In genomic region chr3:111803123-111803593, GRCh38 we compare ENCODE assay signal across 9 cellular contexts. TPM values are rescaled to one million over a fixed set of nuclear protein-coding genes. Genes with fewer than 3 reads are reported as not detected.
A peak's percentile ranks its signal among the peaks of the same experiment; 100 is the strongest.
DNase-seq lines count a peak whose midpoint lies in the region; ATAC-seq, FAIRE-seq and TF ChIP-seq lines count a peak whose summit lies in the region.
"Had no signal": no experiment of that assay in that cellular context is flagged by ENCODE, and none has a peak within 500 bp of the region (broad histone marks: within the 10 kb centered on the region; RNA-seq: fewer than 3 reads in every experiment).

No MANE protein-coding gene starts in this region.

- no peaks in the 10 kb centered on the region for H3K9me1 ChIP-seq in endothelial cell of umbilical vein (replicated peaks; ENCODE audit: control insufficient read depth, extremely low read depth, insufficient read depth, low read length)

- WGBS in mesodermal cell (ENCODE audit: insufficient coverage in 2 of 2), 2 experiments, result 75 to 84% methylated on average over 2 to 4 of the region's 4 CpGs

- H3K4me1 ChIP-seq in endothelial cell of umbilical vein (ENCODE audit: control insufficient read depth, extremely low read depth, insufficient read depth, low read length) (peaks cover 3% of the 10 kb centered on the region), mesodermal cell (ENCODE audit: control insufficient read depth, insufficient read depth, low read length, poor library complexity, severe bottlenecking) (peaks cover 21% of the 10 kb centered on the region), upper lobe of right lung (peaks cover 24% of the 10 kb centered on the region)

- H2AFZ ChIP-seq in endothelial cell of umbilical vein (ENCODE audit: low read depth, low read length), result no peak overlapping the region

- BruUV-seq in endothelial cell of umbilical vein (replicated peaks; lab: Mats Ljungman, UMichigan), result no TSS peak

- no peaks in the 10 kb centered on the region for H4K20me1 ChIP-seq in endothelial cell of umbilical vein (replicated peaks; ENCODE audit: control insufficient read depth, extremely low read depth, insufficient read depth, low read length)

- no peak for TF ChIP-seq CTCF in endothelial cell of umbilical vein (IDR thresholded peaks at IDR 0.05; ENCODE audit: extremely low read depth in 1 of 2, insufficient read depth in 1 of 2, low read depth in 1 of 2, low read length in 2 of 2)
- no peak for TF ChIP-seq CTCF in upper lobe of right lung (IDR thresholded peaks at IDR 0.05)

- no peak overlapping the region for H3K27ac ChIP-seq in endothelial cell of umbilical vein (ENCODE audit: insufficient read depth, low read depth, low read length)
- H3K27ac ChIP-seq in mesodermal cell (ENCODE audit: low read depth, low read length, severe bottlenecking), result peak overlapping the region; percentile 54
- H3K27ac ChIP-seq in upper lobe of right lung, result peak overlapping the region; percentile 84

- H3K36me3 ChIP-seq in endothelial cell of umbilical vein (ENCODE audit: control insufficient read depth in 2 of 2, extremely low read depth in 1 of 2, insufficient read depth in 2 of 2, low read length in 2 of 2) (no peaks in the 10 kb centered on the region), mesodermal cell (ENCODE audit: control insufficient read depth, insufficient read depth, low read length) (no peaks in the 10 kb centered on the region), upper lobe of right lung (no peaks in the 10 kb centered on the region)

- H3K27me3 ChIP-seq in endothelial cell of umbilical vein (ENCODE audit: control insufficient read depth in 2 of 2, insufficient read depth in 2 of 2, low read length in 2 of 2), result no peaks in the 10 kb centered on the region
- no peaks in the 10 kb centered on the region for H3K27me3 ChIP-seq in upper lobe of right lung

- ATAC-seq in upper lobe of right lung (peak; percentile 95), GM21447 (IDR thresholded peaks at IDR 0.05; ENCODE audit: unreplicated experiment) (no peak)
- ATAC-seq: Panc1 had no signal

- no peaks in the 10 kb centered on the region for H3K79me2 ChIP-seq in endothelial cell of umbilical vein (ENCODE audit: control insufficient read depth, insufficient read depth, low read length)

- FAIRE-seq in endothelial cell of umbilical vein (lab: Jason Lieb, UNC), result peak; percentile 24

- peak; percentile 98 for DNase-seq in LHCN-M2 (ENCODE audit: low read depth)
- DNase-seq in endothelial cell of umbilical vein (ENCODE audit: low read depth, low spot score), result no peak
- peak; percentile 70 for DNase-seq in upper lobe of right lung
- DNase-seq in DMS53 (lab: John Stamatoyannopoulos, UW), result no peak
- no peak for DNase-seq in stimulated activated CD4-positive, alpha-beta T cell treated with anti-CD3 and anti-CD28 coated beads, Interleukin-12 subunit alpha, Interleukin-12 subunit beta, amount 100 ng/mL, for 4 hours
- DNase-seq: activated gamma-delta T cell treated with Interleukin-2 at 50 U/mL for 16 hours had no signal

- dilution Hi-C loops in endothelial cell of umbilical vein (cut with MboI; ENCODE audit: extremely low pct_ligation_motif_present, low sequenced_read_pairs), result no loop called here

- H3K9me3 ChIP-seq in endothelial cell of umbilical vein (replicated peaks; ENCODE audit: control insufficient read depth, insufficient read depth, low read length), result no peaks in the 10 kb centered on the region
- H3K9me3 ChIP-seq in mesodermal cell (ENCODE audit: control insufficient read depth, low read length), result no peaks in the 10 kb centered on the region
- no peaks in the 10 kb centered on the region for H3K9me3 ChIP-seq in upper lobe of right lung

- POLR2A ChIA-PET in endothelial cell of umbilical vein (lab: Charles Lee), result interaction anchor here (0.5 kb wide), 1 partner anchor 26 kb away, joined by 5 read pairs; no protein-coding TSS in a partner anchor

- TF ChIP-seq POLR2A in endothelial cell of umbilical vein (IDR thresholded peaks at IDR 0.05; ENCODE audit: low read depth, low read length), result no peak

- no peak overlapping the region for H3K4me2 ChIP-seq in endothelial cell of umbilical vein (ENCODE audit: insufficient read depth, low read length)

- no peak overlapping the region for H3K9ac ChIP-seq in endothelial cell of umbilical vein (replicated peaks; ENCODE audit: extremely low read depth, insufficient read depth, low read length)

- intact Hi-C loops in endothelial cell of umbilical vein (cut with micrococcal nuclease) (no loop called here), upper lobe of right lung (cut with DNase I) (no loop called here)

- CTCF ChIA-PET in endothelial cell of umbilical vein (lab: Charles Lee), result interaction anchor here (1.0 kb wide), 1 partner anchor 87 kb away, joined by 3 read pairs; no protein-coding TSS in a partner anchor

- H3K4me3 ChIP-seq in endothelial cell of umbilical vein (replicated peaks in 1 of 3; ENCODE audit: insufficient read depth in 1 of 3, low read depth in 1 of 3, low read length in 3 of 3), result no peak overlapping the region
- no peak overlapping the region for H3K4me3 ChIP-seq in mesodermal cell (ENCODE audit: extremely low read depth, insufficient read depth, low read length, poor library complexity, severe bottlenecking)
- H3K4me3 ChIP-seq in upper lobe of right lung, result no peak overlapping the region

TF ChIP-seq in endothelial cell of umbilical vein, 7 proteins besides CTCF, POLR2A, EP300 and RAD21:
- TF ChIP-seq MAX (IDR thresholded peaks at IDR 0.05; ENCODE audit: insufficient read depth, insufficient read length), result no peak
- no peak for TF ChIP-seq GATA2 (IDR thresholded peaks at IDR 0.05; ENCODE audit: insufficient read depth, insufficient read length, low read depth, low read length)
- TF ChIP-seq EZH2 (IDR thresholded peaks at IDR 0.05; ENCODE audit: borderline replicate concordance, low read depth, low read length, severe bottlenecking), result no peak
- no peak for TF ChIP-seq FOS (IDR thresholded peaks at IDR 0.05; ENCODE audit: borderline replicate concordance, insufficient read depth, low read length)
- no peak for TF ChIP-seq JUN (IDR thresholded peaks at IDR 0.05; ENCODE audit: borderline replicate concordance, insufficient read depth, insufficient read length, low read depth)
- no peak for TF ChIP-seq POLR2AphosphoS5 (IDR thresholded peaks at IDR 0.05; ENCODE audit: insufficient read depth, low read depth, low read length)
- TF ChIP-seq MYC (IDR thresholded peaks at IDR 0.05; ENCODE audit: low read depth, low read length), result no peak

RNA-seq across cellular contexts. Expression of gene PHLDB2, which starts 55.9 kb away (rescaled TPM):
- total RNA-seq in LHCN-M2 (2014; rRNA removed) (21.7 and 23.7 TPM in 2 replicates), endothelial cell of umbilical vein (72.0 and 104 TPM in 2 replicates), upper lobe of right lung (60.8 TPM)
- polyA plus RNA-seq in LHCN-M2 (2012), result 10.2 TPM
- polyA plus RNA-seq in endothelial cell of umbilical vein, result 22.4 and 25.1 TPM in 2 replicates
- polyA plus RNA-seq in endothelial cell of umbilical vein (2011; cell fraction: cytosol; rRNA removed), result 14.1 and 16.0 TPM in 2 replicates
- 135 and 139 TPM in 2 replicates for polyA plus RNA-seq in endothelial cell of umbilical vein (2011; cell fraction: nucleus; rRNA removed)
- 33.8 and 56.8 TPM in 2 replicates for polyA plus RNA-seq in endothelial cell of umbilical vein (2012)
- 130 and 132 TPM in 2 replicates for polyA minus RNA-seq in endothelial cell of umbilical vein
- polyA minus RNA-seq in endothelial cell of umbilical vein (2011; cell fraction: cytosol; rRNA and poly(A)+ RNA removed), result 29.8 TPM
- 305 and 404 TPM in 2 replicates for polyA minus RNA-seq in endothelial cell of umbilical vein (2011; cell fraction: nucleus; rRNA and poly(A)+ RNA removed)
- 46.1 TPM for polyA plus RNA-seq in mesodermal cell (2013, experiment 1 of 2)
- 46.3 TPM for polyA plus RNA-seq in mesodermal cell (2013, experiment 2 of 2)

Comparison
In these comparisons a context has a peak if more than half of its experiments do, and no peak if none do; other contexts are left out.
1. DNase-seq: peak in LHCN-M2 (single experiment) and upper lobe of right lung (single experiment); none in endothelial cell of umbilical vein (single experiment), DMS53 (single experiment) and stimulated activated CD4-positive, alpha-beta T cell treated with anti-CD3 and anti-CD28 coated beads, Interleukin-12 subunit alpha, Interleukin-12 subunit beta, amount 100 ng/mL, for 4 hours (single experiment).